Comparison of ENCODE assay signal across 8 cellular contexts in the genomic region with DNA sequence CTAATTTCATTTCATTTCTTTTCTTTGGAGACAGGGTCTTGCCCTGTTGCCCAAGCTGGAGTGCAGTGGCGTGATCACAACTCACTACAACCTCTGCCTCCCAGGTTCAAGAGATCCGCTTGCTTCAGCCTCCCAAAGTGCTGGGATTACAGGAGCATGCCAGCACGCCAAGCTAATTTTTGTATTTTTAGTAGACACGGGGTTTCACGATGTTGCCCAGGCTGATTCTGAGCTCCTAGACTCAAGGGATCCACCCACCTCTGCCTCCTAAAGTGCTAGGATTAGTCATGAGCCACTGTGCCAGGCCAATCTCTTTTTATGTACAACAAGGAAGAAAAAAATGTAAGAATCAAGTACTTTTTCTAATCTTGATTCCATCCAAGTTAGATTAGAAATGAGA. TPM values are rescaled to one million over a fixed set of nuclear protein-coding genes. Genes with fewer than 3 reads are reported as not detected.
DNase-seq lines count a peak whose midpoint lies in the region; ATAC-seq and TF ChIP-seq lines count a peak whose summit lies in the region.

No MANE protein-coding gene starts in this region.

- H3K4me1 Mint-ChIP-seq in T-helper 1 cell treated with Interleukin-12 subunit alpha and Interleukin-12 subunit beta and Interleukin-4 antibody, amounts not matched to agents 30 μg/mL and 1 μg/mL, for 36 hours (ENCODE audit: low read depth): peaks cover 54% of the 10 kb centered on the region
- H3K4me1 Mint-ChIP-seq in activated CD8-positive, alpha-beta T cell treated with anti-CD3 and anti-CD28 coated beads, Interleukin-2, amount 10 ng/mL, durations not matched to agents 7 days and 5 days (ENCODE audit: low read depth): peaks cover 63% of the 10 kb centered on the region

- H3K27ac Mint-ChIP-seq in T-helper 1 cell treated with Interleukin-12 subunit alpha and Interleukin-12 subunit beta and Interleukin-4 antibody, amounts not matched to agents 30 μg/mL and 1 μg/mL, for 36 hours: peak overlapping the region; percentile 57
- H3K27ac Mint-ChIP-seq in activated CD8-positive, alpha-beta T cell treated with anti-CD3 and anti-CD28 coated beads, Interleukin-2, amount 10 ng/mL, durations not matched to agents 7 days and 5 days: peak overlapping the region; percentile 68

- H3K4me3 ChIP-seq in fibroblast of the aortic adventitia (ENCODE audit: low read depth, low read length): peak overlapping the region; percentile 29

- DNase-seq in T-helper 1 cell: no peak
- DNase-seq in activated CD8-positive, alpha-beta T cell treated with anti-CD3 and anti-CD28 coated beads, Interleukin-2, amount 10 ng/mL, durations not matched to agents 7 days and 5 days: no peak
- DNase-seq in fibroblast of the aortic adventitia (ENCODE audit: low read depth): peak; percentile 91
- DNase-seq in renal cortical epithelial cell (ENCODE audit: low read depth): peak; percentile 83
- DNase-seq in NCI-H2081 (lab: John Stamatoyannopoulos, UW): no peak
- DNase-seq in SKM-1 treated with dmso at 0.1 percent for 144 hours (lab: John Stamatoyannopoulos, UW; ENCODE audit: unreplicated experiment): no peak
- DNase-seq in DMS114 treated with DMSO at 0.1 percent for 48 hours (lab: John Stamatoyannopoulos, UW; ENCODE audit: unreplicated experiment): no peak

- no peaks in the 10 kb centered on the region for H3K27me3 Mint-ChIP-seq in T-helper 1 cell treated with Interleukin-12 subunit alpha and Interleukin-12 subunit beta and Interleukin-4 antibody, amounts not matched to agents 30 μg/mL and 1 μg/mL, for 36 hours (ENCODE audit: low read depth)
- H3K27me3 Mint-ChIP-seq in activated CD8-positive, alpha-beta T cell treated with anti-CD3 and anti-CD28 coated beads, Interleukin-2, amount 10 ng/mL, durations not matched to agents 7 days and 5 days (ENCODE audit: low read depth): no peaks in the 10 kb centered on the region

- TF ChIP-seq CTCF in fibroblast of the aortic adventitia (IDR thresholded peaks at IDR 0.05; ENCODE audit: insufficient read depth, low read length): no peak

- POLR2A ChIA-PET in activated CD8-positive, alpha-beta T cell treated with anti-CD3 and anti-CD28 coated beads, Interleukin-2, amount 10 ng/mL, durations not matched to agents 7 days and 5 days (lab: Charles Lee): interaction anchor here (0.9 to 2.9 kb wide), 4 partner anchors 9 to 20 kb away, joined by 3 to 14 read pairs (median 3); a partner anchor contains a TSS

- peak; percentile 58 for ATAC-seq in activated CD8-positive, alpha-beta T cell treated with anti-CD3 and anti-CD28 coated beads, Interleukin-2, amount 10 ng/mL, durations not matched to agents 7 days and 5 days

- H3K36me3 Mint-ChIP-seq in T-helper 1 cell treated with Interleukin-12 subunit alpha and Interleukin-12 subunit beta and Interleukin-4 antibody, amounts not matched to agents 30 μg/mL and 1 μg/mL, for 36 hours (ENCODE audit: low read depth): peaks cover 26% of the 10 kb centered on the region
- H3K36me3 Mint-ChIP-seq in activated CD8-positive, alpha-beta T cell treated with anti-CD3 and anti-CD28 coated beads, Interleukin-2, amount 10 ng/mL, durations not matched to agents 7 days and 5 days (ENCODE audit: low read depth): peaks cover 63% of the 10 kb centered on the region

- no peaks in the 10 kb centered on the region for H3K9me3 Mint-ChIP-seq in T-helper 1 cell treated with Interleukin-12 subunit alpha and Interleukin-12 subunit beta and Interleukin-4 antibody, amounts not matched to agents 30 μg/mL and 1 μg/mL, for 36 hours
- H3K9me3 Mint-ChIP-seq in activated CD8-positive, alpha-beta T cell treated with anti-CD3 and anti-CD28 coated beads, Interleukin-2, amount 10 ng/mL, durations not matched to agents 7 days and 5 days (ENCODE audit: insufficient read depth): no peaks in the 10 kb centered on the region

- CTCF ChIA-PET in activated CD8-positive, alpha-beta T cell treated with anti-CD3 and anti-CD28 coated beads, Interleukin-2, amount 10 ng/mL, durations not matched to agents 7 days and 5 days (lab: Charles Lee): interaction anchor here (1.0 to 2.6 kb wide), 6 partner anchors 11 to 119 kb away, joined by 3 to 14 read pairs (median 4); a partner anchor contains a TSS

- H3K4me3 Mint-ChIP-seq in T-helper 1 cell treated with Interleukin-12 subunit alpha and Interleukin-12 subunit beta and Interleukin-4 antibody, amounts not matched to agents 30 μg/mL and 1 μg/mL, for 36 hours: peak overlapping the region; percentile 37
- H3K4me3 Mint-ChIP-seq in activated CD8-positive, alpha-beta T cell treated with anti-CD3 and anti-CD28 coated beads, Interleukin-2, amount 10 ng/mL, durations not matched to agents 7 days and 5 days: peak overlapping the region; percentile 54

RNA-seq across cellular contexts. Expression of a gene that starts 10.7 kb away (rescaled TPM):
- 100 to 1,000 TPM in 1 of 2 experiments, 10 to 100 TPM in 1; 95.1 to 105 TPM for total RNA-seq in activated CD8-positive, alpha-beta T cell treated with anti-CD3 and anti-CD28 coated beads, Interleukin-2, amount 10 ng/mL, durations not matched to agents 7 days and 5 days
- total RNA-seq in fibroblast of the aortic adventitia (ENCODE audit: low replicate concordance) (75.9 and 132 TPM in 2 replicates), renal cortical epithelial cell (54.0 and 139 TPM in 2 replicates)

Comparison
In these comparisons a context has a peak if more than half of its experiments do, and no peak if none do; other contexts are left out.
1. DNase-seq: peak in fibroblast of the aortic adventitia (single experiment) and renal cortical epithelial cell (single experiment); none in T-helper 1 cell (0 of 5), activated CD8-positive, alpha-beta T cell treated with anti-CD3 and anti-CD28 coated beads, Interleukin-2, amount 10 ng/mL, durations not matched to agents 7 days and 5 days (single experiment), NCI-H2081 (0 of 2), SKM-1 treated with dmso at 0.1 percent for 144 hours (single experiment) and DMS114 treated with DMSO at 0.1 percent for 48 hours (single experiment).